Comparison of ENCODE assay signal across 12 cellular contexts in genomic region chr11:36458129-36458918, GRCh38.
"Had no signal": no experiment of that assay in that cellular context is flagged by ENCODE, and none has a peak within 500 bp of the region (broad histone marks: within the 10 kb centered on the region; RNA-seq: fewer than 3 reads in every experiment).

No MANE protein-coding gene starts in this region.

- H3K36me3 ChIP-seq: ovary had no signal

- H3K4me3 ChIP-seq: ovary had no signal

- DNase-seq: activated B cell treated with CpG ODN at 0.5 μM for 24 hours; activated CD4-positive, alpha-beta T cell treated with anti-CD3 and anti-CD28 coated beads, Interleukin-2, amount 10 ng/mL, durations not matched to agents 24 days and 14 days; activated CD8-positive, alpha-beta memory T cell treated with anti-CD3 and anti-CD28 coated beads for 24 hours; activated naive CD4-positive, alpha-beta T cell treated with Interleukin-2 at 50 U/mL for 16 hours; central memory CD4-positive, alpha-beta T cell; erythroblast; hippocampal formation; ovary; stimulated activated CD4-positive, alpha-beta T cell treated with anti-CD3 and anti-CD28 coated beads, Interleukin-12 subunit alpha, Interleukin-12 subunit beta, amount 100 ng/mL, for 4 hours; stimulated activated naive CD4-positive, alpha-beta T cell treated with Interleukin-2 at 50 U/mL for 16 hours; T-helper 17 cell had no signal

- H3K27ac ChIP-seq: ovary had no signal

- H3K9me3 ChIP-seq: ovary had no signal

- ATAC-seq: naive thymus-derived CD4-positive, alpha-beta T cell; T-helper 17 cell had no signal

- H3K27me3 ChIP-seq: ovary had no signal
